ENCODE assay signal across 1 cellular context in genomic region chr5:174056064-174056842, GRCh38.
TF ChIP-seq lines count a peak whose summit lies in the region.

No MANE protein-coding gene starts in this region.

TF ChIP-seq in GM12878, 131 proteins besides CTCF, POLR2A, EP300 and RAD21:
- no peak for TF ChIP-seq SREBF2 (IDR thresholded peaks at IDR 0.05; ENCODE audit: low read length)
- no peak for TF ChIP-seq BHLHE40 (IDR thresholded peaks at IDR 0.05; ENCODE audit: borderline replicate concordance in 1 of 2, low read depth in 2 of 2, low read length in 1 of 2)
- TF ChIP-seq TAF1 (IDR thresholded peaks at IDR 0.05; ENCODE audit: borderline replicate concordance, low read depth, low read length): no peak
- no peak for TF ChIP-seq EED (IDR thresholded peaks at IDR 0.05; ENCODE audit: low read depth)
- no peak for TF ChIP-seq TCF7 (IDR thresholded peaks at IDR 0.05; ENCODE audit: borderline replicate concordance)
- no peak for TF ChIP-seq CEBPB (IDR thresholded peaks at IDR 0.05; ENCODE audit: borderline replicate concordance in 1 of 2, low read depth in 2 of 2, low read length in 2 of 2)
- TF ChIP-seq ZNF384 (IDR thresholded peaks at IDR 0.05; ENCODE audit: borderline replicate concordance, low read depth, low read length): no peak
- no peak for TF ChIP-seq RBBP5 (conservative IDR thresholded peaks at IDR 0.05)
- no peak for TF ChIP-seq SREBF1 (IDR thresholded peaks at IDR 0.05; ENCODE audit: low read length)
- no peak for TF ChIP-seq SUPT20H (IDR thresholded peaks at IDR 0.05; ENCODE audit: borderline replicate concordance, control insufficient read depth, low read depth, low read length)
- TF ChIP-seq REST (IDR thresholded peaks at IDR 0.05; ENCODE audit: low read depth, low read length): no peak
- TF ChIP-seq HDAC2 (IDR thresholded peaks at IDR 0.05): no peak
- TF ChIP-seq MYC (IDR thresholded peaks at IDR 0.05; ENCODE audit: insufficient read depth, insufficient read length, insufficient replicate concordance, low read length, severe bottlenecking): no peak
- no peak for TF ChIP-seq PRDM15 (CRISPR knock-in tag; IDR thresholded peaks at IDR 0.05)
